ENCODE assay signal across 9 cellular contexts in genomic region chr9:128098017-128098935, GRCh38. TPM values are rescaled to one million over a fixed set of nuclear protein-coding genes. Genes with fewer than 3 reads are reported as not detected.
A peak's percentile ranks its signal among the peaks of the same experiment; 100 is the strongest.
DNase-seq lines count a peak whose midpoint lies in the region; ATAC-seq, FAIRE-seq and TF ChIP-seq lines count a peak whose summit lies in the region.
"Had no signal": no experiment of that assay in that cellular context is flagged by ENCODE, and none has a peak within 500 bp of the region (broad histone marks: within the 10 kb centered on the region; RNA-seq: fewer than 3 reads in every experiment).

No MANE protein-coding gene starts in this region.

- H3K9me2 ChIP-seq in MM.1S (replicated peaks; ENCODE audit: insufficient read depth, low read length) = no peaks in the 10 kb centered on the region

- H3K9ac ChIP-seq in HUES64 (ENCODE audit: low read depth, low read length) (peak overlapping the region; percentile 85), MM.1S (ENCODE audit: low read length) (no peak overlapping the region)

- no peaks in the 10 kb centered on the region for H3K27me3 ChIP-seq in HUES64 (ENCODE audit: insufficient read depth, low read length)
- H3K27me3 ChIP-seq in MM.1S (replicated peaks; ENCODE audit: insufficient read depth, low read length) = no peaks in the 10 kb centered on the region

- FAIRE-seq in RCC 7860 (lab: Jason Lieb, UNC) = peak; percentile 85
- FAIRE-seq: GM12878 had no signal

- peak overlapping the region; percentile 31 to 64 for H3K27ac Mint-ChIP-seq in natural killer cell treated with Interleukin-12 subunit alpha and Interleukin-12 subunit beta and Interleukin-15 and Interleukin-18, amount 100 ng/mL, for 72 hours

- no peak overlapping the region for H3K4me3 Mint-ChIP-seq in natural killer cell treated with Interleukin-12 subunit alpha and Interleukin-12 subunit beta and Interleukin-15 and Interleukin-18, amount 100 ng/mL, for 72 hours

- H3F3A ChIP-seq in MM.1S (ENCODE audit: insufficient read depth, low read length) = no peaks in the 10 kb centered on the region

- no peak for TF ChIP-seq CTCF in MM.1S (IDR thresholded peaks at IDR 0.05; ENCODE audit: low read length)

- peak overlapping the region; percentile 98 for H3K27ac ChIP-seq in HUES64 (ENCODE audit: low read depth, low read length)
- H3K27ac ChIP-seq in MM.1S (ENCODE audit: low read length) = no peak overlapping the region

- no peaks in the 10 kb centered on the region for H3K36me3 Mint-ChIP-seq in natural killer cell treated with Interleukin-12 subunit alpha and Interleukin-12 subunit beta and Interleukin-15 and Interleukin-18, amount 100 ng/mL, for 72 hours

- H3K79me2 ChIP-seq in MM.1S (ENCODE audit: low read length) = peaks cover 99% of the 10 kb centered on the region

- H3K4me3 ChIP-seq in HUES64 (ENCODE audit: low read length) = peak overlapping the region; percentile 66
- H3K4me3 ChIP-seq in MM.1S (ENCODE audit: low read length) = no peak overlapping the region
- H3K4me3 ChIP-seq: GM12878 had no signal

- H4K20me1 ChIP-seq in MM.1S (ENCODE audit: insufficient read depth, low read length) = peaks cover 44% of the 10 kb centered on the region

- no peak overlapping the region for H3K4me2 ChIP-seq in MM.1S (ENCODE audit: low read depth, low read length)

- H3K9me3 Mint-ChIP-seq in natural killer cell treated with Interleukin-12 subunit alpha and Interleukin-12 subunit beta and Interleukin-15 and Interleukin-18, amount 100 ng/mL, for 72 hours = no peaks in the 10 kb centered on the region

- peaks cover 24% of the 10 kb centered on the region for H3K4me1 ChIP-seq in HUES64 (ENCODE audit: insufficient read depth, low read length)
- no peaks in the 10 kb centered on the region for H3K4me1 ChIP-seq in MM.1S (ENCODE audit: low read length)

- 2% methylated on average over 28 of the region's 28 CpGs for WGBS in HUES64

- peaks cover 18 to 37% of the 10 kb centered on the region in 2 donors for H3K4me1 Mint-ChIP-seq in natural killer cell treated with Interleukin-12 subunit alpha and Interleukin-12 subunit beta and Interleukin-15 and Interleukin-18, amount 100 ng/mL, for 72 hours (ENCODE audit: low read depth in 2 of 2)

- ATAC-seq in natural killer cell treated with Interleukin-12 subunit alpha and Interleukin-12 subunit beta and Interleukin-15 and Interleukin-18, amount 100 ng/mL, for 72 hours = peak; percentile 52 to 84
- peak; percentile 51 for ATAC-seq in stimulated activated naive CD8-positive, alpha-beta T cell treated with anti-CD3 and anti-CD28 coated beads, Interleukin-15, Interleukin-2, amounts not matched to agents 100 U/mL and 50 U/mL, for 24 hours
- ATAC-seq: GM12878 had no signal

- no peaks in the 10 kb centered on the region for H3K27me3 Mint-ChIP-seq in natural killer cell treated with Interleukin-12 subunit alpha and Interleukin-12 subunit beta and Interleukin-15 and Interleukin-18, amount 100 ng/mL, for 72 hours

- no peak overlapping the region for H2AFZ ChIP-seq in MM.1S (ENCODE audit: low read length)

- peak; percentile 88 for DNase-seq in AG08395 (ENCODE audit: low spot score)
- DNase-seq in RCC 7860 (ENCODE audit: low spot score) = peak; percentile 92
- peak; percentile 60 for DNase-seq in activated naive CD4-positive, alpha-beta T cell treated with Interleukin-2 at 50 U/mL for 16 hours
- peak; percentile 94 for DNase-seq in fibroblast of the conjunctiva (ENCODE audit: low read depth)
- DNase-seq in natural killer cell treated with Interleukin-12 subunit alpha and Interleukin-12 subunit beta and Interleukin-15 and Interleukin-18, amount 100 ng/mL, for 72 hours (ENCODE audit: low spot score) = no peak
- peak; percentile 75 for DNase-seq in stimulated activated naive CD8-positive, alpha-beta T cell treated with anti-CD3 and anti-CD28 coated beads, Interleukin-15, Interleukin-2, amounts not matched to agents 100 U/mL and 50 U/mL, for 24 hours
- DNase-seq in MM.1S = no peak

- H3K9me3 ChIP-seq in HUES64 (ENCODE audit: insufficient read depth, low read depth, low read length) (no peaks in the 10 kb centered on the region), MM.1S (replicated peaks; ENCODE audit: insufficient read depth, low read length) (no peaks in the 10 kb centered on the region)

- H3K36me3 ChIP-seq in HUES64 (ENCODE audit: insufficient read depth, low read length) = peaks cover 23% of the 10 kb centered on the region
- H3K36me3 ChIP-seq in MM.1S (replicated peaks; ENCODE audit: insufficient read depth, low read length) = peaks cover 11% of the 10 kb centered on the region

RNA-seq across cellular contexts. Expression of gene PTGES2, which starts 29.3 kb away (rescaled TPM):
- 51.7 TPM for polyA plus RNA-seq in HUES64 (2013, experiment 1 of 2)
- 48.8 TPM for polyA plus RNA-seq in HUES64 (2013, experiment 2 of 2)
- total RNA-seq in natural killer cell treated with Interleukin-12 subunit alpha and Interleukin-12 subunit beta and Interleukin-15 and Interleukin-18, amount 100 ng/mL, for 72 hours = 100 to 1,000 TPM in 1 of 2 donors, 10 to 100 TPM in 1; 56.8 to 110 TPM

RNA-seq across cellular contexts. Expression of gene SLC25A25, which starts 30.2 kb away (rescaled TPM):
- 9.7 TPM for polyA plus RNA-seq in HUES64 (2013, experiment 1 of 2)
- polyA plus RNA-seq in HUES64 (2013, experiment 2 of 2) = 10.2 TPM
- total RNA-seq in natural killer cell treated with Interleukin-12 subunit alpha and Interleukin-12 subunit beta and Interleukin-15 and Interleukin-18, amount 100 ng/mL, for 72 hours = 10 to 100 TPM; 15.0 to 23.2 TPM

RNA-seq across cellular contexts. Expression of gene NAIF1, which starts 31.2 kb away (rescaled TPM):
- 6.3 TPM for polyA plus RNA-seq in HUES64 (2013, experiment 1 of 2)
- 7.8 TPM for polyA plus RNA-seq in HUES64 (2013, experiment 2 of 2)
- 10 to 100 TPM; 15.7 to 16.4 TPM for total RNA-seq in natural killer cell treated with Interleukin-12 subunit alpha and Interleukin-12 subunit beta and Interleukin-15 and Interleukin-18, amount 100 ng/mL, for 72 hours

RNA-seq across cellular contexts. Expression of gene LCN2, which starts 51.0 kb away (rescaled TPM):
- not detected for polyA plus RNA-seq in HUES64 (2013, experiment 1 of 2)
- not detected for polyA plus RNA-seq in HUES64 (2013, experiment 2 of 2)
- not detected for total RNA-seq in natural killer cell treated with Interleukin-12 subunit alpha and Interleukin-12 subunit beta and Interleukin-15 and Interleukin-18, amount 100 ng/mL, for 72 hours
- total RNA-seq: GM12878 had no signal
- polyA plus RNA-seq: GM12878 had no signal

Comparison
In these comparisons a context has a peak if more than half of its experiments do, and no peak if none do; other contexts are left out.
1. DNase-seq: peak in AG08395 (single experiment), RCC 7860 (single experiment), activated naive CD4-positive, alpha-beta T cell treated with Interleukin-2 at 50 U/mL for 16 hours (single experiment), fibroblast of the conjunctiva (single experiment) and stimulated activated naive CD8-positive, alpha-beta T cell treated with anti-CD3 and anti-CD28 coated beads, Interleukin-15, Interleukin-2, amounts not matched to agents 100 U/mL and 50 U/mL, for 24 hours (single experiment); none in natural killer cell treated with Interleukin-12 subunit alpha and Interleukin-12 subunit beta and Interleukin-15 and Interleukin-18, amount 100 ng/mL, for 72 hours (single experiment) and MM.1S (single experiment).